35 cellular contexts compared by ENCODE assay signal in the genomic region with DNA sequence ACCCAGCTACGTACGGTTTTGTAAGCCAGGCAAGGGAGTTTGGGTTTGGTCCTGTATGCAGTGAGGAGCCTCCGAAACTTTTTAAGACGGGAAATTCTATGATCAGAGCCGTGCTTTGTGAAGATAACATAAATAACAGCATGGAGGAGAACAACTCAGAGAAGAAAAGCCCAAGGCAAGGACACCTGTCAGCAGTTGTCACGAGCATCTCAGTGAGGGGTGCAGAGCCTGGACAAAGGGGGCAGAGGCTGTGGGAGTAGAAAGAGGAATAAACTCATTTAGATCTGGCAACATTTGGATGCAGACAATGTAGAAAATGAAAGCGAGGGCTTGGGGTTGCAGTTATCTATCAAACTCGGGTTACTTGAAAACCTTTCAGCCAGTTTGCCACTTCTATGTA.
"Had no signal": no experiment of that assay in that cellular context is flagged by ENCODE, and none has a peak within 500 bp of the region (broad histone marks: within the 10 kb centered on the region; RNA-seq: fewer than 3 reads in every experiment).

No MANE protein-coding gene starts in this region.

- H3K4me2 ChIP-seq: KMS-11 had no signal

- H3K9ac ChIP-seq: KMS-11 had no signal

- H3K27ac ChIP-seq: KMS-11 had no signal

- H3K36me3 ChIP-seq: MG63 had no signal

- H3K9me3 ChIP-seq: MG63 had no signal

- DNase-seq: Karpas-422, Kasumi-1, KG1, MG63, MM.1S, MV-4-11, NCI-H1048, NCI-H1092, NCI-H1092 treated with DMSO at 0.1 percent for 48 hours, NCI-H1105, NCI-H1105 treated with DMSO at 0.1 percent for 48 hours, NCI-H1417, NCI-H1417 treated with DMSO at 0.1 percent for 48 hours, NCI-H1436, NCI-H1436 treated with DMSO at 0.1 percent for 48 hours, NCI-H146, NCI-H1694, NCI-H1694 treated with DMSO at 0.1 percent for 48 hours, NCI-H187, NCI-H187 treated with DMSO at 0.1 percent for 48 hours, NCI-H1930, NCI-H2029, NCI-H2029 treated with DMSO at 0.1 percent for 48 hours, NCI-H2081, NCI-H2081 treated with DMSO at 0.1 percent for 48 hours, NCI-H2107, NCI-H2171, NCI-H2171 treated with DMSO at 0.1 percent for 48 hours, NCI-H2227 treated with DMSO at 0.1 percent for 48 hours, NCI-H226, NCI-H345, NCI-H446, NCI-H446 treated with DMSO at 0.1 percent for 48 hours, NCI-H510A had no signal

- H3K4me3 ChIP-seq: MG63 had no signal
